ENCODE assay signal across 1 cellular context in genomic region chrX:150568320-150569154, GRCh38.
TF ChIP-seq lines count a peak whose summit lies in the region.

Gene MTM1, plus strand, starts transcription at chrX:150568621. Its CDS starts 23,994 bp downstream, at chrX:150592615.

TF ChIP-seq in H1, 55 proteins besides CTCF, POLR2A, EP300 and RAD21:
- TF ChIP-seq, protein P1, sequence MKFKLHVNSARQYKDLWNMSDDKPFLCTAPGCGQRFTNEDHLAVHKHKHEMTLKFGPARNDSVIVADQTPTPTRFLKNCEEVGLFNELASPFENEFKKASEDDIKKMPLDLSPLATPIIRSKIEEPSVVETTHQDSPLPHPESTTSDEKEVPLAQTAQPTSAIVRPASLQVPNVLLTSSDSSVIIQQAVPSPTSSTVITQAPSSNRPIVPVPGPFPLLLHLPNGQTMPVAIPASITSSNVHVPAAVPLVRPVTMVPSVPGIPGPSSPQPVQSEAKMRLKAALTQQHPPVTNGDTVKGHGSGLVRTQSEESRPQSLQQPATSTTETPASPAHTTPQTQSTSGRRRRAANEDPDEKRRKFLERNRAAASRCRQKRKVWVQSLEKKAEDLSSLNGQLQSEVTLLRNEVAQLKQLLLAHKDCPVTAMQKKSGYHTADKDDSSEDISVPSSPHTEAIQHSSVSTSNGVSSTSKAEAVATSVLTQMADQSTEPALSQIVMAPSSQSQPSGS (IDR thresholded peaks at IDR 0.05; ENCODE audit: low read length) = no peak
- TF ChIP-seq KDM5A (IDR thresholded peaks at IDR 0.05; ENCODE audit: low read length) (no peak), TCF12 (IDR thresholded peaks at IDR 0.05; ENCODE audit: low read depth, low read length) (no peak), EGR1 (IDR thresholded peaks at IDR 0.05; ENCODE audit: borderline replicate concordance, low read depth, low read length) (no peak), POU5F1 (IDR thresholded peaks at IDR 0.05; ENCODE audit: low read depth, low read length) (no peak), CREB1 (IDR thresholded peaks at IDR 0.05) (peak; percentile 78), USF2 (IDR thresholded peaks at IDR 0.05; ENCODE audit: low read length) (peak; percentile 89), SIX5 (IDR thresholded peaks at IDR 0.05; ENCODE audit: low read depth, low read length) (peak; percentile 63), YY1 (IDR thresholded peaks at IDR 0.05; ENCODE audit: low read depth, low read length) (peak; percentile 77), SP4 (IDR thresholded peaks at IDR 0.05; ENCODE audit: low read length) (no peak), SP2 (IDR thresholded peaks at IDR 0.05; ENCODE audit: low read length) (no peak), TAF1 (IDR thresholded peaks at IDR 0.05; ENCODE audit: low read depth, low read length) (no peak), SIRT6 (IDR thresholded peaks at IDR 0.05; ENCODE audit: low read length) (no peak), HDAC6 (IDR thresholded peaks at IDR 0.05; ENCODE audit: low read depth, low read length) (no peak), ATF3 (IDR thresholded peaks at IDR 0.05; ENCODE audit: insufficient read depth, low read depth, low read length) (peak; percentile 45; the same call in 1 of the 2 replicates), RBBP5 (IDR thresholded peaks at IDR 0.05; ENCODE audit: borderline replicate concordance, low read depth, low read length) (peak; percentile 55; the same call in 1 of the 2 replicates), PHF8 (conservative IDR thresholded peaks at IDR 0.05; ENCODE audit: low read depth, low read length) (peak; percentile 51; the same call in 1 of the 2 replicates), SIN3A (conservative IDR thresholded peaks at IDR 0.05 in 1 of 2, IDR thresholded peaks at IDR 0.05 in 1 of 2; ENCODE audit: low read depth in 1 of 2, low read length in 2 of 2) (peak in 1 of 2 experiments; percentile 63; a peak in 1 of 4 replicates), ASH2L (IDR thresholded peaks at IDR 0.05; ENCODE audit: low read length) (peak; percentile 44), RXRA (IDR thresholded peaks at IDR 0.05; ENCODE audit: insufficient read depth, low read depth, low read length) (peak; percentile 31; the same call in 1 of the 2 replicates), CHD2 (IDR thresholded peaks at IDR 0.05; ENCODE audit: low read length) (no peak), ZNF274 (IDR thresholded peaks at IDR 0.05; ENCODE audit: borderline replicate concordance, extremely low read depth, low read length) (no peak), GTF2F1 (IDR thresholded peaks at IDR 0.05; ENCODE audit: borderline replicate concordance, low read depth, low read length) (no peak), EZH2 (IDR thresholded peaks at IDR 0.05; ENCODE audit: low read depth, low read length, severe bottlenecking) (no peak), KDM4A (IDR thresholded peaks at IDR 0.05; ENCODE audit: low read depth, low read length, severe bottlenecking) (peak; percentile 41), JUN (IDR thresholded peaks at IDR 0.05; ENCODE audit: low read depth, low read length) (no peak), BACH1 (IDR thresholded peaks at IDR 0.05; ENCODE audit: low read length) (no peak)
- TF ChIP-seq, protein P2, sequence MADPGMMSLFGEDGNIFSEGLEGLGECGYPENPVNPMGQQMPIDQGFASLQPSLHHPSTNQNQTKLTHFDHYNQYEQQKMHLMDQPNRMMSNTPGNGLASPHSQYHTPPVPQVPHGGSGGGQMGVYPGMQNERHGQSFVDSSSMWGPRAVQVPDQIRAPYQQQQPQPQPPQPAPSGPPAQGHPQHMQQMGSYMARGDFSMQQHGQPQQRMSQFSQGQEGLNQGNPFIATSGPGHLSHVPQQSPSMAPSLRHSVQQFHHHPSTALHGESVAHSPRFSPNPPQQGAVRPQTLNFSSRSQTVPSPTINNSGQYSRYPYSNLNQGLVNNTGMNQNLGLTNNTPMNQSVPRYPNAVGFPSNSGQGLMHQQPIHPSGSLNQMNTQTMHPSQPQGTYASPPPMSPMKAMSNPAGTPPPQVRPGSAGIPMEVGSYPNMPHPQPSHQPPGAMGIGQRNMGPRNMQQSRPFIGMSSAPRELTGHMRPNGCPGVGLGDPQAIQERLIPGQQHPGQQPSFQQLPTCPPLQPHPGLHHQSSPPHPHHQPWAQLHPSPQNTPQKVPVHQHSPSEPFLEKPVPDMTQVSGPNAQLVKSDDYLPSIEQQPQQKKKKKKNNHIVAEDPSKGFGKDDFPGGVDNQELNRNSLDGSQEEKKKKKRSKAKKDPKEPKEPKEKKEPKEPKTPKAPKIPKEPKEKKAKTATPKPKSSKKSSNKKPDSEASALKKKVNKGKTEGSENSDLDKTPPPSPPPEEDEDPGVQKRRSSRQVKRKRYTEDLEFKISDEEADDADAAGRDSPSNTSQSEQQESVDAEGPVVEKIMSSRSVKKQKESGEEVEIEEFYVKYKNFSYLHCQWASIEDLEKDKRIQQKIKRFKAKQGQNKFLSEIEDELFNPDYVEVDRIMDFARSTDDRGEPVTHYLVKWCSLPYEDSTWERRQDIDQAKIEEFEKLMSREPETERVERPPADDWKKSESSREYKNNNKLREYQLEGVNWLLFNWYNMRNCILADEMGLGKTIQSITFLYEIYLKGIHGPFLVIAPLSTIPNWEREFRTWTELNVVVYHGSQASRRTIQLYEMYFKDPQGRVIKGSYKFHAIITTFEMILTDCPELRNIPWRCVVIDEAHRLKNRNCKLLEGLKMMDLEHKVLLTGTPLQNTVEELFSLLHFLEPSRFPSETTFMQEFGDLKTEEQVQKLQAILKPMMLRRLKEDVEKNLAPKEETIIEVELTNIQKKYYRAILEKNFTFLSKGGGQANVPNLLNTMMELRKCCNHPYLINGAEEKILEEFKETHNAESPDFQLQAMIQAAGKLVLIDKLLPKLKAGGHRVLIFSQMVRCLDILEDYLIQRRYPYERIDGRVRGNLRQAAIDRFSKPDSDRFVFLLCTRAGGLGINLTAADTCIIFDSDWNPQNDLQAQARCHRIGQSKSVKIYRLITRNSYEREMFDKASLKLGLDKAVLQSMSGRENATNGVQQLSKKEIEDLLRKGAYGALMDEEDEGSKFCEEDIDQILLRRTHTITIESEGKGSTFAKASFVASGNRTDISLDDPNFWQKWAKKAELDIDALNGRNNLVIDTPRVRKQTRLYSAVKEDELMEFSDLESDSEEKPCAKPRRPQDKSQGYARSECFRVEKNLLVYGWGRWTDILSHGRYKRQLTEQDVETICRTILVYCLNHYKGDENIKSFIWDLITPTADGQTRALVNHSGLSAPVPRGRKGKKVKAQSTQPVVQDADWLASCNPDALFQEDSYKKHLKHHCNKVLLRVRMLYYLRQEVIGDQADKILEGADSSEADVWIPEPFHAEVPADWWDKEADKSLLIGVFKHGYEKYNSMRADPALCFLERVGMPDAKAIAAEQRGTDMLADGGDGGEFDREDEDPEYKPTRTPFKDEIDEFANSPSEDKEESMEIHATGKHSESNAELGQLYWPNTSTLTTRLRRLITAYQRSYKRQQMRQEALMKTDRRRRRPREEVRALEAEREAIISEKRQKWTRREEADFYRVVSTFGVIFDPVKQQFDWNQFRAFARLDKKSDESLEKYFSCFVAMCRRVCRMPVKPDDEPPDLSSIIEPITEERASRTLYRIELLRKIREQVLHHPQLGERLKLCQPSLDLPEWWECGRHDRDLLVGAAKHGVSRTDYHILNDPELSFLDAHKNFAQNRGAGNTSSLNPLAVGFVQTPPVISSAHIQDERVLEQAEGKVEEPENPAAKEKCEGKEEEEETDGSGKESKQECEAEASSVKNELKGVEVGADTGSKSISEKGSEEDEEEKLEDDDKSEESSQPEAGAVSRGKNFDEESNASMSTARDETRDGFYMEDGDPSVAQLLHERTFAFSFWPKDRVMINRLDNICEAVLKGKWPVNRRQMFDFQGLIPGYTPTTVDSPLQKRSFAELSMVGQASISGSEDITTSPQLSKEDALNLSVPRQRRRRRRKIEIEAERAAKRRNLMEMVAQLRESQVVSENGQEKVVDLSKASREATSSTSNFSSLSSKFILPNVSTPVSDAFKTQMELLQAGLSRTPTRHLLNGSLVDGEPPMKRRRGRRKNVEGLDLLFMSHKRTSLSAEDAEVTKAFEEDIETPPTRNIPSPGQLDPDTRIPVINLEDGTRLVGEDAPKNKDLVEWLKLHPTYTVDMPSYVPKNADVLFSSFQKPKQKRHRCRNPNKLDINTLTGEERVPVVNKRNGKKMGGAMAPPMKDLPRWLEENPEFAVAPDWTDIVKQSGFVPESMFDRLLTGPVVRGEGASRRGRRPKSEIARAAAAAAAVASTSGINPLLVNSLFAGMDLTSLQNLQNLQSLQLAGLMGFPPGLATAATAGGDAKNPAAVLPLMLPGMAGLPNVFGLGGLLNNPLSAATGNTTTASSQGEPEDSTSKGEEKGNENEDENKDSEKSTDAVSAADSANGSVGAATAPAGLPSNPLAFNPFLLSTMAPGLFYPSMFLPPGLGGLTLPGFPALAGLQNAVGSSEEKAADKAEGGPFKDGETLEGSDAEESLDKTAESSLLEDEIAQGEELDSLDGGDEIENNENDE (IDR thresholded peaks at IDR 0.05; ENCODE audit: insufficient replicate concordance, low read length) = no peak
